20 cellular contexts compared by ENCODE assay signal in the genomic region with DNA sequence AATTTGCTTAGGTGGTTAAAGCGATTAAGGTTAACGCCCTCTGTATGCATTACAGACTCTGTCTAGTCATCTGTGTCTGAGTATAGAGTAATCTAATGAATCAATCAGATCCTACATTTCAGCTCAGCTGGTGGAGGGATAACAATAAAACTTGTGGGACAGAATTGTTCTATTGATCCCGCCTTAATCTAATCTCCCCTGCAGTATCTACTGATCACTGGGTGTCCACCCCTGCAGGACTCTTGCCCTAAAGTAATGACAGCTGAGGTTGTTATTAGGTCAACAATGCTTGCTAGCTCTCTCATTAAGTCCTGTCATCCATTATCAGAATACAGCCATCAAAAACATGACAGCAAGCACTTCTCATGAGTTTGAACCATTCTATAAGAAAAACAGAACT.
"Had no signal": no experiment of that assay in that cellular context is flagged by ENCODE, and none has a peak within 500 bp of the region (broad histone marks: within the 10 kb centered on the region; RNA-seq: fewer than 3 reads in every experiment).

No MANE protein-coding gene starts in this region.

- H3K4me1 Mint-ChIP-seq: activated naive CD4-positive, alpha-beta T cell treated with anti-CD3 and anti-CD28 coated beads, Interleukin-2, amount 10 ng/mL, durations not matched to agents 7 days and 5 days; activated naive CD8-positive, alpha-beta T cell treated with anti-CD3 and anti-CD28 coated beads, Interleukin-2, amount 50 U/mL, for 24 hours; memory B cell; stimulated activated naive B cell treated with anti-CD40 and anti-IgM and Interleukin-4, amounts not matched to agents 10 μg/mL and 1 μg/mL and 100 μg/mL, for 72 hours had no signal

- H3K9me3 Mint-ChIP-seq: activated naive CD4-positive, alpha-beta T cell treated with anti-CD3 and anti-CD28 coated beads, Interleukin-2, amount 10 ng/mL, durations not matched to agents 7 days and 5 days; activated naive CD8-positive, alpha-beta T cell treated with anti-CD3 and anti-CD28 coated beads, Interleukin-2, amount 50 U/mL, for 24 hours had no signal

- FAIRE-seq: islet of Langerhans, urothelium cell line had no signal

- DNase-seq: activated CD4-positive, alpha-beta memory T cell treated with anti-CD3 and anti-CD28 coated beads for 36 hours; activated CD4-positive, alpha-beta T cell treated with anti-CD3 and anti-CD28 coated beads for 48 hours; activated effector memory CD4-positive, alpha-beta T cell treated with anti-CD3 and anti-CD28 coated beads, Interleukin-2, amount 50 U/mL, for 16 hours; activated naive CD4-positive, alpha-beta T cell treated with anti-CD3 and anti-CD28 coated beads, Interleukin-2, amount 10 ng/mL, durations not matched to agents 7 days and 5 days; activated naive CD8-positive, alpha-beta T cell treated with anti-CD3 and anti-CD28 coated beads, Interleukin-2, amount 50 U/mL, for 24 hours; activated T-cell treated with anti-CD3 and anti-CD28 coated beads, Interleukin-2, amount 50 U/mL, for 72 hours; anterior cingulate cortex; body of pancreas; cortex of kidney; heart left ventricle; occipital lobe; posterior cingulate gyrus; sigmoid colon; stimulated activated CD4-positive, alpha-beta T cell treated with anti-CD3 and anti-CD28 coated beads, Interleukin-2, amount 100 ng/mL, for 48 hours; stimulated activated CD8-positive, alpha-beta memory T cell treated with anti-CD3 and anti-CD28 coated beads, Interleukin-4, amount 100 ng/mL, for 48 hours; stimulated activated naive B cell treated with anti-CD40 and anti-IgM and Interleukin-4, amounts not matched to agents 10 μg/mL and 1 μg/mL and 100 μg/mL, for 72 hours; transverse colon had no signal

- H3K27me3 Mint-ChIP-seq: activated CD4-positive, alpha-beta memory T cell treated with anti-CD3 and anti-CD28 coated beads for 36 hours; activated naive CD4-positive, alpha-beta T cell treated with anti-CD3 and anti-CD28 coated beads, Interleukin-2, amount 10 ng/mL, durations not matched to agents 7 days and 5 days; activated naive CD8-positive, alpha-beta T cell treated with anti-CD3 and anti-CD28 coated beads, Interleukin-2, amount 50 U/mL, for 24 hours; memory B cell; stimulated activated naive B cell treated with anti-CD40 and anti-IgM and Interleukin-4, amounts not matched to agents 10 μg/mL and 1 μg/mL and 100 μg/mL, for 72 hours had no signal

- H3K36me3 Mint-ChIP-seq: activated CD4-positive, alpha-beta memory T cell treated with anti-CD3 and anti-CD28 coated beads for 36 hours; activated naive CD4-positive, alpha-beta T cell treated with anti-CD3 and anti-CD28 coated beads, Interleukin-2, amount 10 ng/mL, durations not matched to agents 7 days and 5 days; memory B cell; stimulated activated naive B cell treated with anti-CD40 and anti-IgM and Interleukin-4, amounts not matched to agents 10 μg/mL and 1 μg/mL and 100 μg/mL, for 72 hours had no signal

- H3K27ac Mint-ChIP-seq: activated CD4-positive, alpha-beta memory T cell treated with anti-CD3 and anti-CD28 coated beads for 36 hours; activated naive CD4-positive, alpha-beta T cell treated with anti-CD3 and anti-CD28 coated beads, Interleukin-2, amount 10 ng/mL, durations not matched to agents 7 days and 5 days; activated naive CD8-positive, alpha-beta T cell treated with anti-CD3 and anti-CD28 coated beads, Interleukin-2, amount 50 U/mL, for 24 hours; activated T-cell treated with anti-CD3 and anti-CD28 coated beads, Interleukin-2, amount 50 U/mL, for 72 hours; memory B cell; stimulated activated naive B cell treated with anti-CD40 and anti-IgM and Interleukin-4, amounts not matched to agents 10 μg/mL and 1 μg/mL and 100 μg/mL, for 72 hours had no signal

- H3K4me3 Mint-ChIP-seq: activated CD4-positive, alpha-beta memory T cell treated with anti-CD3 and anti-CD28 coated beads for 36 hours; activated naive CD4-positive, alpha-beta T cell treated with anti-CD3 and anti-CD28 coated beads, Interleukin-2, amount 10 ng/mL, durations not matched to agents 7 days and 5 days; activated naive CD8-positive, alpha-beta T cell treated with anti-CD3 and anti-CD28 coated beads, Interleukin-2, amount 50 U/mL, for 24 hours; activated T-cell treated with anti-CD3 and anti-CD28 coated beads, Interleukin-2, amount 50 U/mL, for 72 hours; memory B cell; stimulated activated naive B cell treated with anti-CD40 and anti-IgM and Interleukin-4, amounts not matched to agents 10 μg/mL and 1 μg/mL and 100 μg/mL, for 72 hours had no signal
